17 cellular contexts compared by ENCODE assay signal in genomic region chr6:4871825-4872224, GRCh38.
"Had no signal": no experiment of that assay in that cellular context is flagged by ENCODE, and none has a peak within 500 bp of the region (broad histone marks: within the 10 kb centered on the region; RNA-seq: fewer than 3 reads in every experiment).

No MANE protein-coding gene starts in this region.

- H3K4me3 Mint-ChIP-seq: central memory CD8-positive, alpha-beta T cell; effector memory CD8-positive, alpha-beta T cell; nephron had no signal

- H3K36me3 ChIP-seq: heart left ventricle, prostate gland, tibial artery had no signal

- DNase-seq: effector memory CD8-positive, alpha-beta T cell; foreskin keratinocyte; heart left ventricle; hippocampal formation; left colon; left ventricle myocardium superior; mesenchymal stem cell; naive B cell; retina; stimulated activated naive CD8-positive, alpha-beta T cell treated with anti-CD3 and anti-CD28 coated beads, Interleukin-15, Interleukin-2, amounts not matched to agents 100 U/mL and 50 U/mL, for 24 hours; tibial artery had no signal

- H3K4me3 ChIP-seq: heart left ventricle, lung, prostate gland, tibial artery had no signal

- H2AFZ ChIP-seq: parathyroid adenoma had no signal

- ATAC-seq: effector memory CD8-positive, alpha-beta T cell; foreskin keratinocyte; heart left ventricle; left colon; left ventricle myocardium superior; sciatic nerve; stimulated activated naive CD8-positive, alpha-beta T cell treated with anti-CD3 and anti-CD28 coated beads, Interleukin-15, Interleukin-2, amounts not matched to agents 100 U/mL and 50 U/mL, for 24 hours had no signal

- H3K27ac Mint-ChIP-seq: nephron had no signal

- H3K27me3 ChIP-seq: foreskin keratinocyte, heart left ventricle, tibial artery had no signal

- H3K9ac ChIP-seq: parathyroid adenoma had no signal

- H3K27ac ChIP-seq: foreskin keratinocyte, heart left ventricle, parathyroid adenoma, prostate gland, tibial artery had no signal

- H3K4me1 ChIP-seq: prostate gland had no signal

- H3K27me3 Mint-ChIP-seq: central memory CD8-positive, alpha-beta T cell; effector memory CD8-positive, alpha-beta T cell; naive B cell had no signal

- H3K4me1 Mint-ChIP-seq: nephron had no signal

- H3K9me3 ChIP-seq: prostate gland had no signal
